In genomic region chr11:43921561-43922294, GRCh38 we compare ENCODE assay signal across 10 cellular contexts. TPM values are rescaled to one million over a fixed set of nuclear protein-coding genes. Genes with fewer than 3 reads are reported as not detected.
DNase-seq lines count a peak whose midpoint lies in the region; ATAC-seq lines count a peak whose summit lies in the region.
"Had no signal": no experiment of that assay in that cellular context is flagged by ENCODE, and none has a peak within 500 bp of the region (broad histone marks: within the 10 kb centered on the region; RNA-seq: fewer than 3 reads in every experiment).

No MANE protein-coding gene starts in this region.

- H3K9me3 Mint-ChIP-seq in CD4-positive, alpha-beta memory T cell, result no peaks in the 10 kb centered on the region

- no peak for DNase-seq in CD4-positive, alpha-beta memory T cell
- DNase-seq in NCI-H69 (lab: John Stamatoyannopoulos, UW) (peak; percentile 89), trophoblast cell (no peak), DMS153 treated with DMSO at 0.1 percent for 48 hours (lab: John Stamatoyannopoulos, UW; ENCODE audit: unreplicated experiment) (no peak), left colon (no peak), SHP77 treated with DMSO at 0.1 percent for 48 hours (lab: John Stamatoyannopoulos, UW) (no peak)
- DNase-seq in stimulated activated CD4-positive, alpha-beta T cell treated with anti-CD3 and anti-CD28 coated beads, Interleukin-2, amount 100 ng/mL, for 24 hours, result no peak
- DNase-seq: NCI-H1092 treated with DMSO at 0.1 percent for 48 hours, occipital lobe had no signal

- no peak overlapping the region for H3K4ac ChIP-seq in trophoblast cell (ENCODE audit: low read depth, low read length)

- no peaks in the 10 kb centered on the region for H3K9me3 ChIP-seq in CD4-positive, alpha-beta memory T cell (ENCODE audit: control insufficient read depth in 1 of 2, low read length in 2 of 2)
- H3K9me3 ChIP-seq in duodenal mucosa (ENCODE audit: control insufficient read depth in 1 of 2, low read length in 2 of 2), result no peaks in the 10 kb centered on the region
- no peaks in the 10 kb centered on the region for H3K9me3 ChIP-seq in trophoblast cell (ENCODE audit: insufficient read depth, low read depth, low read length)

- H4K91ac ChIP-seq in trophoblast cell (ENCODE audit: low read depth, low read length), result no peak overlapping the region

- H3K27ac ChIP-seq in CD4-positive, alpha-beta memory T cell (ENCODE audit: low read depth, low read length), result no peak overlapping the region
- H3K27ac ChIP-seq in duodenal mucosa (ENCODE audit: low read depth, low read length) (peak overlapping the region; percentile 65), trophoblast cell (ENCODE audit: low read depth, low read length) (peak overlapping the region; percentile 8)

- H3K79me1 ChIP-seq in trophoblast cell (ENCODE audit: low read length), result peaks cover 9% of the 10 kb centered on the region

- H3K27me3 ChIP-seq in CD4-positive, alpha-beta memory T cell (ENCODE audit: insufficient read depth, low read length), result no peaks in the 10 kb centered on the region
- H3K27me3 ChIP-seq in duodenal mucosa (ENCODE audit: control insufficient read depth in 1 of 2, insufficient read depth in 2 of 2, low read length in 2 of 2) (no peaks in the 10 kb centered on the region), trophoblast cell (ENCODE audit: insufficient read depth, low read length) (no peaks in the 10 kb centered on the region)

- no peaks in the 10 kb centered on the region for H3K27me3 Mint-ChIP-seq in CD4-positive, alpha-beta memory T cell

- WGBS in trophoblast cell (ENCODE audit: extremely low coverage, insufficient coverage, insufficient read length), result no CpG with 5 or more reads among the region's 8 CpGs

- peaks cover 0 to 6% (median 1%) of the 10 kb centered on the region in 4 donors for H3K4me1 Mint-ChIP-seq in CD4-positive, alpha-beta memory T cell

- CTCF ChIA-PET in CD4-positive, alpha-beta memory T cell (lab: Charles Lee; ENCODE audit: partially characterized antibody), result interaction anchor here (1.3 kb wide), 1 partner anchor 32 kb away, joined by 4 read pairs; no protein-coding TSS in a partner anchor

- H4K12ac ChIP-seq in trophoblast cell (ENCODE audit: low read depth, low read length), result no peak overlapping the region

- H2BK120ac ChIP-seq in trophoblast cell (ENCODE audit: insufficient read depth, low read length, poor library complexity), result peak overlapping the region; percentile 57

- H2AK5ac ChIP-seq in trophoblast cell (ENCODE audit: low read length), result no peak overlapping the region

- H3K9ac ChIP-seq in duodenal mucosa (ENCODE audit: low read depth in 1 of 2, low read length in 2 of 2) (no peak overlapping the region), trophoblast cell (ENCODE audit: low read length) (no peak overlapping the region)

- no peak overlapping the region for H4K8ac ChIP-seq in trophoblast cell (ENCODE audit: low read depth, low read length)

- H3K79me2 ChIP-seq in trophoblast cell (ENCODE audit: control insufficient read depth, insufficient read depth, low read length, poor library complexity), result no peaks in the 10 kb centered on the region

- H3K14ac ChIP-seq in trophoblast cell (ENCODE audit: low read length), result no peak overlapping the region

- peaks cover 34% of the 10 kb centered on the region for H3K36me3 ChIP-seq in CD4-positive, alpha-beta memory T cell (ENCODE audit: insufficient read depth, low read length)
- peaks cover 4 to 51% of the 10 kb centered on the region in 2 donors for H3K36me3 ChIP-seq in duodenal mucosa (ENCODE audit: control insufficient read depth in 1 of 2, insufficient read depth in 2 of 2, low read length in 2 of 2)
- peaks cover 0 to 2% of the 10 kb centered on the region in 2 experiments for H3K36me3 ChIP-seq in trophoblast cell (ENCODE audit: control insufficient read depth in 1 of 2, insufficient read depth in 2 of 2, low read length in 2 of 2)

- H2AFZ ChIP-seq in trophoblast cell (ENCODE audit: insufficient read depth, low read length, poor library complexity), result no peak overlapping the region

- no peak for ATAC-seq in left colon

- peaks cover 49 to 63% of the 10 kb centered on the region in 2 donors for H3K36me3 Mint-ChIP-seq in CD4-positive, alpha-beta memory T cell

- peak overlapping the region; percentile 63 to 83 (median 70) for H3K27ac Mint-ChIP-seq in CD4-positive, alpha-beta memory T cell

- H3K4me1 ChIP-seq in CD4-positive, alpha-beta memory T cell (ENCODE audit: insufficient read depth, low read length), result no peaks in the 10 kb centered on the region
- H3K4me1 ChIP-seq in duodenal mucosa (ENCODE audit: control insufficient read depth in 1 of 2, insufficient read depth in 2 of 2, low read length in 2 of 2) (peaks cover 17 to 21% of the 10 kb centered on the region in 2 donors), trophoblast cell (ENCODE audit: control insufficient read depth in 1 of 2, insufficient read depth in 2 of 2, low read length in 2 of 2) (peaks cover 14 to 24% of the 10 kb centered on the region in 2 experiments)

- H3K4me2 ChIP-seq in trophoblast cell (ENCODE audit: low read length), result no peak overlapping the region

- intact Hi-C loops in CD4-positive, alpha-beta memory T cell (cut with micrococcal nuclease), result no loop called here
- intact Hi-C loops in left colon (cut with DNase I, micrococcal nuclease), result no loop called here

- H2BK5ac ChIP-seq in trophoblast cell (ENCODE audit: low read depth, low read length, poor library complexity), result no peak overlapping the region

- peak overlapping the region; percentile 35 to 70 (median 60) for H3K4me3 Mint-ChIP-seq in CD4-positive, alpha-beta memory T cell

- POLR2A ChIA-PET in CD4-positive, alpha-beta memory T cell (lab: Charles Lee; ENCODE audit: partially characterized antibody), result no interaction called here

- H2BK12ac ChIP-seq in trophoblast cell (ENCODE audit: low read length), result no peak overlapping the region

- no peak overlapping the region for H3K18ac ChIP-seq in trophoblast cell (ENCODE audit: low read length)

- H3K4me3 ChIP-seq in CD4-positive, alpha-beta memory T cell (ENCODE audit: low read length in 2 of 2), result no peak overlapping the region
- peak overlapping the region in 1 of 2 donors; percentile 43 for H3K4me3 ChIP-seq in duodenal mucosa (ENCODE audit: low read depth in 1 of 2, low read length in 2 of 2)
- no peak overlapping the region for H3K4me3 ChIP-seq in trophoblast cell (ENCODE audit: low read depth, low read length)

- H3K23ac ChIP-seq in trophoblast cell (ENCODE audit: low read length), result no peak overlapping the region

RNA-seq across cellular contexts. Expression of gene C11orf96, which starts 20.7 kb away (rescaled TPM):
- total RNA-seq in CD4-positive, alpha-beta memory T cell, result under 1 TPM in 1 of 2 experiments, not detected in 1; 0.19 TPM
- polyA plus RNA-seq in CD4-positive, alpha-beta memory T cell, result not detected
- 11.5 and 12.2 TPM in 2 replicates for polyA plus RNA-seq in trophoblast cell (2013)
- total RNA-seq in left colon, result 10 to 100 TPM; 19.0 to 22.0 TPM

RNA-seq across cellular contexts. Expression of gene ALKBH3, which starts 41.1 kb away (rescaled TPM):
- total RNA-seq in CD4-positive, alpha-beta memory T cell, result 10 to 100 TPM; 34.1 to 39.6 TPM
- polyA plus RNA-seq in CD4-positive, alpha-beta memory T cell, result 10 to 100 TPM; 36.5 to 49.8 TPM
- 9.7 and 10.0 TPM in 2 replicates for polyA plus RNA-seq in trophoblast cell (2013)
- total RNA-seq in left colon, result 10 to 100 TPM; 22.7 to 29.9 TPM

Comparison
In these comparisons a context has a peak if more than half of its experiments do, and no peak if none do; other contexts are left out.
1. RNA of gene C11orf96, which starts 20.7 kb away (total RNA-seq): 19.0 to 22.0 TPM in left colon; 0.19 TPM in CD4-positive, alpha-beta memory T cell; every median in the first group is over 10 times any median in the second.